ENCODE assay signal across 20 cellular contexts in the genomic region with DNA sequence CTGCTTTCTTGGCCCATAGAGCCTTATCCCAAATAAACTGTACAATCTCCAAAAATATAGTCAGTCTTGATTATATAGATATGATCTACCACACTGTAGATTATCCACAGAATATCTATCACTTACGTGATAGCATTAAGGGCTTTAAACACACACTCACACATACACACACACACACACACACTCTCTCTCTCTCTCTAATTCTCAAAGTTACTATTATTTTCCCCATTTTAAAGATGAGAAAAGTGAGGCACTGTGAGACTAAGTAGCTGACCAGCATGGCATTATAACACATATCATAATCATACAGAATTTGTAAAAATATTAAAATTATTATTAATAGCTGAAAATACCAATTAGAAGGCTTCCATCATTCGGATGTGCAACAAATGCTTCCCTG.
"Had no signal": no experiment of that assay in that cellular context is flagged by ENCODE, and none has a peak within 500 bp of the region (broad histone marks: within the 10 kb centered on the region; RNA-seq: fewer than 3 reads in every experiment).

No MANE protein-coding gene starts in this region.

- H3K27me3 ChIP-seq: esophagus muscularis mucosa, neutrophil, ovary, stomach, suprapubic skin, tibial nerve had no signal

- H3K27ac ChIP-seq: esophagus muscularis mucosa, left ventricle myocardium inferior, neutrophil, ovary, prostate gland, suprapubic skin, VCaP had no signal

- H3K36me3 ChIP-seq: esophagus muscularis mucosa, left ventricle myocardium inferior, neutrophil, ovary, prostate gland, suprapubic skin, tibial nerve had no signal

- H3K4me1 ChIP-seq: prostate gland had no signal

- H3K27ac Mint-ChIP-seq: activated naive CD4-positive, alpha-beta T cell treated with anti-CD3 and anti-CD28 coated beads for 36 hours; activated T-cell treated with anti-CD3 and anti-CD28 coated beads, Interleukin-2, amount 50 U/mL, for 24 hours; T-helper 2 cell treated with Interferon-gamma antibody and Interleukin-4, amounts not matched to agents 5 μg/mL and 100 μg/mL, for 36 hours had no signal

- H3K27me3 Mint-ChIP-seq: activated T-cell treated with anti-CD3 and anti-CD28 coated beads, Interleukin-2, amount 50 U/mL, for 24 hours had no signal

- H3K4me3 Mint-ChIP-seq: activated naive CD4-positive, alpha-beta T cell treated with anti-CD3 and anti-CD28 coated beads for 36 hours; activated T-cell treated with anti-CD3 and anti-CD28 coated beads, Interleukin-2, amount 50 U/mL, for 24 hours; T-helper 2 cell treated with Interferon-gamma antibody and Interleukin-4, amounts not matched to agents 5 μg/mL and 100 μg/mL, for 36 hours had no signal

- H3K4me3 ChIP-seq: coronary artery, esophagus muscularis mucosa, left ventricle myocardium inferior, ovary, prostate gland, stomach, suprapubic skin, tibial nerve had no signal

- H3K9me3 Mint-ChIP-seq: activated naive CD4-positive, alpha-beta T cell treated with anti-CD3 and anti-CD28 coated beads for 36 hours; activated T-cell treated with anti-CD3 and anti-CD28 coated beads, Interleukin-2, amount 50 U/mL, for 24 hours; T-helper 2 cell treated with Interferon-gamma antibody and Interleukin-4, amounts not matched to agents 5 μg/mL and 100 μg/mL, for 36 hours had no signal

- DNase-seq: activated CD4-positive, alpha-beta T cell treated with anti-CD3 and anti-CD28 coated beads for 1 hour; activated CD8-positive, alpha-beta memory T cell treated with anti-CD3 and anti-CD28 coated beads for 24 hours; activated CD8-positive, alpha-beta memory T cell treated with anti-CD3 and anti-CD28 coated beads, Interleukin-2, amount 50 U/mL, for 4 hours; activated naive CD4-positive, alpha-beta T cell treated with anti-CD3 and anti-CD28 coated beads for 36 hours; activated T-cell treated with anti-CD3 and anti-CD28 coated beads, Interleukin-2, amount 50 U/mL, for 24 hours; amygdala; cerebellar nuclear complex; hippocampal formation; left ventricle myocardium inferior; mammary epithelial cell; ovary; stomach had no signal

- H3K9me3 ChIP-seq: esophagus muscularis mucosa, left ventricle myocardium inferior, neutrophil, ovary, prostate gland, stomach, suprapubic skin, tibial nerve had no signal
